ENCODE assay signal across 7 cellular contexts in genomic region chr5:138975098-138975847, GRCh38.
DNase-seq lines count a peak whose midpoint lies in the region; ATAC-seq, FAIRE-seq and TF ChIP-seq lines count a peak whose summit lies in the region.

No MANE protein-coding gene starts in this region.

- DNase-seq in MG63 (peak; percentile 57), K562 (ENCODE audit: extremely low read depth in 1 of 4, low spot score in 3 of 4) (peak in 2 of 4 experiments; percentile 34 to 73), NCI-H1417 treated with DMSO at 0.1 percent for 48 hours (lab: John Stamatoyannopoulos, UW) (no peak), Karpas-422 (no peak)
- no peak for DNase-seq in effector CD4-positive, alpha-beta T cell

- no peak for TF ChIP-seq POLR2A in K562 (conservative IDR thresholded peaks at IDR 0.05)

- POLR2A ChIA-PET in K562 (lab: Yijun Ruan, JAX): interaction anchor here (0.7 to 1.1 kb wide), 3 partner anchors 12 to 338 kb away, joined by 3 to 4 read pairs (median 3); no protein-coding TSS in a partner anchor

- ATAC-seq in K562: peak; percentile 35

- H3K4me3 ChIP-seq in MG63 (no peak overlapping the region), K562 (no peak overlapping the region), Karpas-422 (ENCODE audit: low read length) (no peak overlapping the region)

- BruUV-seq in K562 (replicated peaks; lab: Mats Ljungman, UMichigan): no TSS peak

- TF ChIP-seq EP300 in K562 (IDR thresholded peaks at IDR 0.05; ENCODE audit: low read length): no peak

- CTCF ChIA-PET in K562 (lab: Yijun Ruan, JAX; ENCODE audit: low intra/inter-chr PET ratio): no interaction called here

- no peaks in the 10 kb centered on the region for H3K27me3 ChIP-seq in MG63
- H3K27me3 ChIP-seq in K562 (ENCODE audit: control insufficient read depth in 2 of 2, insufficient read depth in 2 of 2, low read length in 2 of 2): no peaks in the 10 kb centered on the region; a peak in 1 of 5 replicates
- H3K27me3 ChIP-seq in layer of hippocampus (ENCODE audit: control insufficient read depth, insufficient read depth, low read length): no peaks in the 10 kb centered on the region
- H3K27me3 ChIP-seq in Karpas-422 (ENCODE audit: low read length): no peaks in the 10 kb centered on the region

- no peak for FAIRE-seq in K562 (lab: Jason Lieb, UNC)

- no peak for TF ChIP-seq RAD21 in K562 (CRISPR knock-in tag; conservative IDR thresholded peaks at IDR 0.05 in 1 of 2, IDR thresholded peaks at IDR 0.05 in 1 of 2)

- TF ChIP-seq CTCF in K562 (IDR thresholded peaks at IDR 0.05 in 2 of 3, conservative IDR thresholded peaks at IDR 0.05 in 1 of 3; ENCODE audit: insufficient read depth in 2 of 3, low read depth in 1 of 3, low read length in 3 of 3): no peak

- H3K36me3 ChIP-seq in MG63 (no peaks in the 10 kb centered on the region), K562 (ENCODE audit: control insufficient read depth, insufficient read depth, low read length) (no peaks in the 10 kb centered on the region), Karpas-422 (ENCODE audit: insufficient read depth, low read length) (no peaks in the 10 kb centered on the region)

- H4K20me1 ChIP-seq in K562 (replicated peaks; ENCODE audit: control insufficient read depth, insufficient read depth, low read length): no peaks in the 10 kb centered on the region
- H4K20me1 ChIP-seq in Karpas-422 (ENCODE audit: insufficient read depth, low read depth, low read length): no peaks in the 10 kb centered on the region

- H2AFZ ChIP-seq in K562 (ENCODE audit: low read depth, low read length) (peak overlapping the region; percentile 28; the same call in 1 of the 2 replicates), Karpas-422 (ENCODE audit: low read length) (no peak overlapping the region)

- 50% methylated on average over 10 of the region's 10 CpGs for WGBS in K562 (ENCODE audit: insufficient coverage, low coverage, missing lambda C conversion rate)

- no peaks in the 10 kb centered on the region for H3K9me3 ChIP-seq in MG63
- H3K9me3 ChIP-seq in K562 (replicated peaks; ENCODE audit: control insufficient read depth, insufficient read depth, low read depth, low read length): no peaks in the 10 kb centered on the region
- H3K9me3 ChIP-seq in Karpas-422 (ENCODE audit: low read length): no peaks in the 10 kb centered on the region

- in situ Hi-C loops in K562 (cut with MboI): no loop called here

- no peaks in the 10 kb centered on the region for H3K9me1 ChIP-seq in K562 (ENCODE audit: control insufficient read depth, insufficient read depth, low read length)

- no peaks in the 10 kb centered on the region; the same call in 1 of the 2 replicates for H3K9me2 ChIP-seq in Karpas-422 (replicated peaks; ENCODE audit: insufficient read depth, low read length)

- H3K9ac ChIP-seq in K562 (ENCODE audit: insufficient read depth in 1 of 2, low read depth in 2 of 2, low read length in 2 of 2) (peak overlapping the region in 1 of 2 experiments; percentile 63; a peak in 1 of 4 replicates), Karpas-422 (ENCODE audit: low read length) (no peak overlapping the region)

- H3K27ac ChIP-seq in K562 (ENCODE audit: extremely low read depth, low read depth, low read length): peak overlapping the region; percentile 47; the same call in 1 of the 3 replicates
- H3K27ac ChIP-seq in layer of hippocampus (ENCODE audit: low read depth, low read length): peak overlapping the region; percentile 84
- peak overlapping the region; percentile 88 for H3K27ac ChIP-seq in temporal lobe (ENCODE audit: low read depth, low read length)
- no peak overlapping the region for H3K27ac ChIP-seq in Karpas-422 (ENCODE audit: low read length)

- no peaks in the 10 kb centered on the region for H3K79me2 ChIP-seq in K562 (ENCODE audit: control insufficient read depth, insufficient read depth, low read length)
- H3K79me2 ChIP-seq in Karpas-422 (ENCODE audit: low read length): no peaks in the 10 kb centered on the region

- intact Hi-C loops in K562 (cut with micrococcal nuclease): loop anchor here (10.0 kb wide), 1 partner anchor 330 kb away; no protein-coding TSS in a partner anchor

- H3K4me1 ChIP-seq in K562 (replicated peaks in 1 of 2; ENCODE audit: control insufficient read depth in 2 of 2, insufficient read depth in 2 of 2, low read length in 2 of 2): peaks cover 13 to 35% of the 10 kb centered on the region in 2 experiments
- H3K4me1 ChIP-seq in Karpas-422 (ENCODE audit: low read length): no peaks in the 10 kb centered on the region

- H3K4me2 ChIP-seq in K562 (ENCODE audit: insufficient read depth, low read length) (no peak overlapping the region; the same call in 1 of the 2 replicates), Karpas-422 (ENCODE audit: low read depth, low read length, poor library complexity, severe bottlenecking) (no peak overlapping the region)

TF ChIP-seq in K562, 482 proteins besides CTCF, POLR2A, EP300 and RAD21 (continues in another document):
- 0 out of 4 replicates have a peak, but pooled peaks of 1 of the 2 experiments have one; percentile 15 for TF ChIP-seq TEAD1 (CRISPR knock-in tag; IDR thresholded peaks at IDR 0.05)
- TF ChIP-seq JUND (IDR thresholded peaks at IDR 0.05; ENCODE audit: borderline replicate concordance, low read depth, low read length): no peak
- TF ChIP-seq JUND (tag; IDR thresholded peaks at IDR 0.05; ENCODE audit: borderline replicate concordance, low read depth, low read length): peak; percentile 44; the same call in 1 of the 3 replicates
- TF ChIP-seq ZNF395 (CRISPR knock-in tag; IDR thresholded peaks at IDR 0.05): peak; percentile 76; the same call in 1 of the 2 replicates
- no peak for TF ChIP-seq NR2F6 (CRISPR knock-in tag; IDR thresholded peaks at IDR 0.05)
- TF ChIP-seq TCF7 (IDR thresholded peaks at IDR 0.05; ENCODE audit: borderline replicate concordance): peak; percentile 25; the same call in 1 of the 2 replicates
- peak; percentile 78; the same call in 1 of the 2 replicates for TF ChIP-seq ZNF175 (CRISPR knock-in tag; IDR thresholded peaks at IDR 0.05; ENCODE audit: low read depth)
- TF ChIP-seq CXXC5 (CRISPR knock-in tag; IDR thresholded peaks at IDR 0.05): 0 out of 2 replicates have a peak, but pooled peaks have one; percentile 15
- no peak for TF ChIP-seq COPS2 (conservative IDR thresholded peaks at IDR 0.05)
- TF ChIP-seq PBX2 (CRISPR knock-in tag; IDR thresholded peaks at IDR 0.05; ENCODE audit: low read depth): no peak
- TF ChIP-seq PBX2 (tag; conservative IDR thresholded peaks at IDR 0.05; ENCODE audit: low read depth): 0 out of 2 replicates have a peak, but pooled peaks have one; percentile 12
- peak; percentile 42; the same call in 1 of the 2 replicates for TF ChIP-seq SMAD4 (CRISPR knock-in tag; conservative IDR thresholded peaks at IDR 0.05)
- TF ChIP-seq VEZF1 (CRISPR knock-in tag; IDR thresholded peaks at IDR 0.05): peak; percentile 50; the same call in 1 of the 2 replicates
- TF ChIP-seq ILK (tag; IDR thresholded peaks at IDR 0.05; ENCODE audit: borderline replicate concordance, low read depth): no peak
- TF ChIP-seq ARHGAP35 (IDR thresholded peaks at IDR 0.05; ENCODE audit: partially characterized antibody): no peak
- no peak for TF ChIP-seq DDX20 (tag; IDR thresholded peaks at IDR 0.05; ENCODE audit: low read depth)
- peak; percentile 38; the same call in 1 of the 2 replicates for TF ChIP-seq BHLHE40 (IDR thresholded peaks at IDR 0.05; ENCODE audit: low read length)
